1 cellular context compared by ENCODE assay signal in the genomic region with DNA sequence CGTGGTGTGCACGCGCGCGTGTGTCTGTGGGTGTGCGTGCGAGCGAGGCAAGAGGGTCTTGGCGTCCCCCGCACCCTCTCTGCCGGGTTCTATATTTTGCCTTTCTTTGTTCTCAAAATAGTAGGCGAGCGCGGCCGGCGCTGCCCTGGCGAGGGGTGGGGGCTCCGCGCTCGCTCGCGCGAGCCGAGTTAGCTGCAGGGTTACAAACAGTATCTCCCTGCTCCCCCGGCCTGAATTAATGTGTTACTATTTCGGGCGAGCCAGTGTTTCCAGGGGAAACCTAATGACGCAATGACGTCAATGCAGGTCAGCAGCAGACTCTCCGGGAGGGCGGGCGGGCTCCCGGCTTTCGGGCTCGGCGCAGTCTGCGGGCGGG.
TF ChIP-seq lines count a peak whose summit lies in the region.

No MANE protein-coding gene starts in this region.

TF ChIP-seq in HEK293, 187 proteins besides CTCF, POLR2A, EP300 and RAD21 (continued from another document and continues in another):
- TF ChIP-seq REST (tag by site-specific recombination; IDR thresholded peaks at IDR 0.05): no peak
- TF ChIP-seq, protein P1, sequence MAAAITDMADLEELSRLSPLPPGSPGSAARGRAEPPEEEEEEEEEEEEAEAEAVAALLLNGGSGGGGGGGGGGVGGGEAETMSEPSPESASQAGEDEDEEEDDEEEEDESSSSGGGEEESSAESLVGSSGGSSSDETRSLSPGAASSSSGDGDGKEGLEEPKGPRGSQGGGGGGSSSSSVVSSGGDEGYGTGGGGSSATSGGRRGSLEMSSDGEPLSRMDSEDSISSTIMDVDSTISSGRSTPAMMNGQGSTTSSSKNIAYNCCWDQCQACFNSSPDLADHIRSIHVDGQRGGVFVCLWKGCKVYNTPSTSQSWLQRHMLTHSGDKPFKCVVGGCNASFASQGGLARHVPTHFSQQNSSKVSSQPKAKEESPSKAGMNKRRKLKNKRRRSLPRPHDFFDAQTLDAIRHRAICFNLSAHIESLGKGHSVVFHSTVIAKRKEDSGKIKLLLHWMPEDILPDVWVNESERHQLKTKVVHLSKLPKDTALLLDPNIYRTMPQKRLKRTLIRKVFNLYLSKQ (tag by site-specific recombination; IDR thresholded peaks at IDR 0.05; ENCODE audit: borderline replicate concordance): no peak
- no peak for TF ChIP-seq REPIN1 (tag by site-specific recombination; IDR thresholded peaks at IDR 0.05; ENCODE audit: low read depth)
- no peak for TF ChIP-seq ZNF529 (tag by site-specific recombination; IDR thresholded peaks at IDR 0.05; ENCODE audit: insufficient replicate concordance)
- no peak for TF ChIP-seq ZNF114 (tag by site-specific recombination; IDR thresholded peaks at IDR 0.05)
- TF ChIP-seq GLIS1 (tag by site-specific recombination; IDR thresholded peaks at IDR 0.05): peak; percentile 79
- TF ChIP-seq, protein P2, sequence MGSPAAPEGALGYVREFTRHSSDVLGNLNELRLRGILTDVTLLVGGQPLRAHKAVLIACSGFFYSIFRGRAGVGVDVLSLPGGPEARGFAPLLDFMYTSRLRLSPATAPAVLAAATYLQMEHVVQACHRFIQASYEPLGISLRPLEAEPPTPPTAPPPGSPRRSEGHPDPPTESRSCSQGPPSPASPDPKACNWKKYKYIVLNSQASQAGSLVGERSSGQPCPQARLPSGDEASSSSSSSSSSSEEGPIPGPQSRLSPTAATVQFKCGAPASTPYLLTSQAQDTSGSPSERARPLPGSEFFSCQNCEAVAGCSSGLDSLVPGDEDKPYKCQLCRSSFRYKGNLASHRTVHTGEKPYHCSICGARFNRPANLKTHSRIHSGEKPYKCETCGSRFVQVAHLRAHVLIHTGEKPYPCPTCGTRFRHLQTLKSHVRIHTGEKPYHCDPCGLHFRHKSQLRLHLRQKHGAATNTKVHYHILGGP (tag by site-specific recombination; IDR thresholded peaks at IDR 0.05): no peak
- TF ChIP-seq, protein P3, sequence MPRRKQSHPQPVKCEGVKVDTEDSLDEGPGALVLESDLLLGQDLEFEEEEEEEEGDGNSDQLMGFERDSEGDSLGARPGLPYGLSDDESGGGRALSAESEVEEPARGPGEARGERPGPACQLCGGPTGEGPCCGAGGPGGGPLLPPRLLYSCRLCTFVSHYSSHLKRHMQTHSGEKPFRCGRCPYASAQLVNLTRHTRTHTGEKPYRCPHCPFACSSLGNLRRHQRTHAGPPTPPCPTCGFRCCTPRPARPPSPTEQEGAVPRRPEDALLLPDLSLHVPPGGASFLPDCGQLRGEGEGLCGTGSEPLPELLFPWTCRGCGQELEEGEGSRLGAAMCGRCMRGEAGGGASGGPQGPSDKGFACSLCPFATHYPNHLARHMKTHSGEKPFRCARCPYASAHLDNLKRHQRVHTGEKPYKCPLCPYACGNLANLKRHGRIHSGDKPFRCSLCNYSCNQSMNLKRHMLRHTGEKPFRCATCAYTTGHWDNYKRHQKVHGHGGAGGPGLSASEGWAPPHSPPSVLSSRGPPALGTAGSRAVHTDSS (tag by site-specific recombination; IDR thresholded peaks at IDR 0.05): no peak
- TF ChIP-seq PRDM1 (tag by site-specific recombination; IDR thresholded peaks at IDR 0.05): no peak
- no peak for TF ChIP-seq ZNF544 (tag by site-specific recombination; IDR thresholded peaks at IDR 0.05)
- no peak for TF ChIP-seq ZSCAN5A (tag by site-specific recombination; IDR thresholded peaks at IDR 0.05)
- peak; percentile 60; the same call in 1 of the 2 replicates for TF ChIP-seq ZNF398 (tag by site-specific recombination; IDR thresholded peaks at IDR 0.05)
- peak; percentile 51; the same call in 1 of the 2 replicates for TF ChIP-seq ZNF561 (tag by site-specific recombination; IDR thresholded peaks at IDR 0.05; ENCODE audit: borderline replicate concordance)
- TF ChIP-seq OVOL3 (tag by site-specific recombination; IDR thresholded peaks at IDR 0.05): no peak
- TF ChIP-seq PRDM10 (tag by site-specific recombination; IDR thresholded peaks at IDR 0.05): peak; percentile 48; the same call in 1 of the 2 replicates
- TF ChIP-seq HIC1 (tag by site-specific recombination; IDR thresholded peaks at IDR 0.05): no peak
- TF ChIP-seq ZNF121 (tag by site-specific recombination; IDR thresholded peaks at IDR 0.05): no peak
- 0 out of 2 replicates have a peak, but pooled peaks have one; percentile 27 for TF ChIP-seq ZSCAN4 (tag by site-specific recombination; IDR thresholded peaks at IDR 0.05)
- no peak for TF ChIP-seq ZNF354C (tag by site-specific recombination; IDR thresholded peaks at IDR 0.05; ENCODE audit: borderline replicate concordance, low read depth)
- no peak for TF ChIP-seq ZFP3 (tag by site-specific recombination; IDR thresholded peaks at IDR 0.05; ENCODE audit: low read depth)
- no peak for TF ChIP-seq MZF1 (tag by site-specific recombination; IDR thresholded peaks at IDR 0.05; ENCODE audit: borderline replicate concordance)
- no peak for TF ChIP-seq ZNF768 (tag by site-specific recombination; IDR thresholded peaks at IDR 0.05)
- no peak for TF ChIP-seq SALL2 (tag by site-specific recombination; IDR thresholded peaks at IDR 0.05; ENCODE audit: borderline replicate concordance)
- TF ChIP-seq ZNF670 (tag by site-specific recombination; IDR thresholded peaks at IDR 0.05; ENCODE audit: low read depth): no peak
- TF ChIP-seq ZNF677 (tag by site-specific recombination; IDR thresholded peaks at IDR 0.05): no peak
- no peak for TF ChIP-seq YY2 (tag by site-specific recombination; IDR thresholded peaks at IDR 0.05)
- no peak for TF ChIP-seq ZNF324 (tag by site-specific recombination; IDR thresholded peaks at IDR 0.05)
- no peak for TF ChIP-seq PRDM6 (tag by site-specific recombination; IDR thresholded peaks at IDR 0.05)
- TF ChIP-seq ZNF560 (tag by site-specific recombination; IDR thresholded peaks at IDR 0.05; ENCODE audit: borderline replicate concordance): no peak
- TF ChIP-seq ZEB2 (tag by site-specific recombination; IDR thresholded peaks at IDR 0.05): no peak; the same call in 1 of the 2 replicates
- no peak for TF ChIP-seq ZNF350 (tag by site-specific recombination; IDR thresholded peaks at IDR 0.05)
